Comparison of ENCODE assay signal across 1 cellular context in genomic region chr10:13517675-13518074, GRCh38.
TF ChIP-seq lines count a peak whose summit lies in the region.

No MANE protein-coding gene starts in this region.

TF ChIP-seq in GM23338, 12 proteins besides CTCF, POLR2A, EP300 and RAD21:
- TF ChIP-seq, protein P1, sequence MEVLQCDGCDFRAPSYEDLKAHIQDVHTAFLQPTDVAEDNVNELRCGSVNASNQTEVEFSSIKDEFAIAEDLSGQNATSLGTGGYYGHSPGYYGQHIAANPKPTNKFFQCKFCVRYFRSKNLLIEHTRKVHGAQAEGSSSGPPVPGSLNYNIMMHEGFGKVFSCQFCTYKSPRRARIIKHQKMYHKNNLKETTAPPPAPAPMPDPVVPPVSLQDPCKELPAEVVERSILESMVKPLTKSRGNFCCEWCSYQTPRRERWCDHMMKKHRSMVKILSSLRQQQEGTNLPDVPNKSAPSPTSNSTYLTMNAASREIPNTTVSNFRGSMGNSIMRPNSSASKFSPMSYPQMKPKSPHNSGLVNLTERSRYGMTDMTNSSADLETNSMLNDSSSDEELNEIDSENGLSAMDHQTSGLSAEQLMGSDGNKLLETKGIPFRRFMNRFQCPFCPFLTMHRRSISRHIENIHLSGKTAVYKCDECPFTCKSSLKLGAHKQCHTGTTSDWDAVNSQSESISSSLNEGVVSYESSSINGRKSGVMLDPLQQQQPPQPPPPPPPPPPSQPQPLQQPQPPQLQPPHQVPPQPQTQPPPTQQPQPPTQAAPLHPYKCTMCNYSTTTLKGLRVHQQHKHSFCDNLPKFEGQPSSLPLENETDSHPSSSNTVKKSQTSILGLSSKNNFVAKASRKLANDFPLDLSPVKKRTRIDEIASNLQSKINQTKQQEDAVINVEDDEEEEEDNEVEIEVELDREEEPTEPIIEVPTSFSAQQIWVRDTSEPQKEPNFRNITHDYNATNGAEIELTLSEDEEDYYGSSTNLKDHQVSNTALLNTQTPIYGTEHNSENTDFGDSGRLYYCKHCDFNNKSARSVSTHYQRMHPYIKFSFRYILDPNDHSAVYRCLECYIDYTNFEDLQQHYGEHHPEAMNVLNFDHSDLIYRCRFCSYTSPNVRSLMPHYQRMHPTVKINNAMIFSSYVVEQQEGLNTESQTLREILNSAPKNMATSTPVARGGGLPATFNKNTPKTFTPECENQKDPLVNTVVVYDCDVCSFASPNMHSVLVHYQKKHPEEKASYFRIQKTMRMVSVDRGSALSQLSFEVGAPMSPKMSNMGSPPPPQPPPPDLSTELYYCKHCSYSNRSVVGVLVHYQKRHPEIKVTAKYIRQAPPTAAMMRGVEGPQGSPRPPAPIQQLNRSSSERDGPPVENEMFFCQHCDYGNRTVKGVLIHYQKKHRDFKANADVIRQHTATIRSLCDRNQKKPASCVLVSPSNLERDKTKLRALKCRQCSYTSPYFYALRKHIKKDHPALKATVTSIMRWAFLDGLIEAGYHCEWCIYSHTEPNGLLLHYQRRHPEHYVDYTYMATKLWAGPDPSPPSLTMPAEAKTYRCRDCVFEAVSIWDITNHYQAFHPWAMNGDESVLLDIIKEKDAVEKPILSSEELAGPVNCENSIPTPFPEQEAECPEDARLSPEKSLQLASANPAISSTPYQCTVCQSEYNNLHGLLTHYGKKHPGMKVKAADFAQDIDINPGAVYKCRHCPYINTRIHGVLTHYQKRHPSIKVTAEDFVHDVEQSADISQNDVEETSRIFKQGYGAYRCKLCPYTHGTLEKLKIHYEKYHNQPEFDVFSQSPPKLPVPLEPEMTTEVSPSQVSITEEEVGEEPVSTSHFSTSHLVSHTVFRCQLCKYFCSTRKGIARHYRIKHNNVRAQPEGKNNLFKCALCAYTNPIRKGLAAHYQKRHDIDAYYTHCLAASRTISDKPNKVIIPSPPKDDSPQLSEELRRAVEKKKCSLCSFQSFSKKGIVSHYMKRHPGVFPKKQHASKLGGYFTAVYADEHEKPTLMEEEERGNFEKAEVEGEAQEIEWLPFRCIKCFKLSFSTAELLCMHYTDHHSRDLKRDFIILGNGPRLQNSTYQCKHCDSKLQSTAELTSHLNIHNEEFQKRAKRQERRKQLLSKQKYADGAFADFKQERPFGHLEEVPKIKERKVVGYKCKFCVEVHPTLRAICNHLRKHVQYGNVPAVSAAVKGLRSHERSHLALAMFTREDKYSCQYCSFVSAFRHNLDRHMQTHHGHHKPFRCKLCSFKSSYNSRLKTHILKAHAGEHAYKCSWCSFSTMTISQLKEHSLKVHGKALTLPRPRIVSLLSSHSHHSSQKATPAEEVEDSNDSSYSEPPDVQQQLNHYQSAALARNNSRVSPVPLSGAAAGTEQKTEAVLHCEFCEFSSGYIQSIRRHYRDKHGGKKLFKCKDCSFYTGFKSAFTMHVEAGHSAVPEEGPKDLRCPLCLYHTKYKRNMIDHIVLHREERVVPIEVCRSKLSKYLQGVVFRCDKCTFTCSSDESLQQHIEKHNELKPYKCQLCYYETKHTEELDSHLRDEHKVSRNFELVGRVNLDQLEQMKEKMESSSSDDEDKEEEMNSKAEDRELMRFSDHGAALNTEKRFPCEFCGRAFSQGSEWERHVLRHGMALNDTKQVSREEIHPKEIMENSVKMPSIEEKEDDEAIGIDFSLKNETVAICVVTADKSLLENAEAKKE (CRISPR knock-in tag; IDR thresholded peaks at IDR 0.05) = no peak
- no peak for TF ChIP-seq EZH2 (IDR thresholded peaks at IDR 0.05; ENCODE audit: low read depth, unreplicated experiment)
- TF ChIP-seq ZNF114 (CRISPR knock-in tag; IDR thresholded peaks at IDR 0.05) = no peak
- TF ChIP-seq, protein P2, sequence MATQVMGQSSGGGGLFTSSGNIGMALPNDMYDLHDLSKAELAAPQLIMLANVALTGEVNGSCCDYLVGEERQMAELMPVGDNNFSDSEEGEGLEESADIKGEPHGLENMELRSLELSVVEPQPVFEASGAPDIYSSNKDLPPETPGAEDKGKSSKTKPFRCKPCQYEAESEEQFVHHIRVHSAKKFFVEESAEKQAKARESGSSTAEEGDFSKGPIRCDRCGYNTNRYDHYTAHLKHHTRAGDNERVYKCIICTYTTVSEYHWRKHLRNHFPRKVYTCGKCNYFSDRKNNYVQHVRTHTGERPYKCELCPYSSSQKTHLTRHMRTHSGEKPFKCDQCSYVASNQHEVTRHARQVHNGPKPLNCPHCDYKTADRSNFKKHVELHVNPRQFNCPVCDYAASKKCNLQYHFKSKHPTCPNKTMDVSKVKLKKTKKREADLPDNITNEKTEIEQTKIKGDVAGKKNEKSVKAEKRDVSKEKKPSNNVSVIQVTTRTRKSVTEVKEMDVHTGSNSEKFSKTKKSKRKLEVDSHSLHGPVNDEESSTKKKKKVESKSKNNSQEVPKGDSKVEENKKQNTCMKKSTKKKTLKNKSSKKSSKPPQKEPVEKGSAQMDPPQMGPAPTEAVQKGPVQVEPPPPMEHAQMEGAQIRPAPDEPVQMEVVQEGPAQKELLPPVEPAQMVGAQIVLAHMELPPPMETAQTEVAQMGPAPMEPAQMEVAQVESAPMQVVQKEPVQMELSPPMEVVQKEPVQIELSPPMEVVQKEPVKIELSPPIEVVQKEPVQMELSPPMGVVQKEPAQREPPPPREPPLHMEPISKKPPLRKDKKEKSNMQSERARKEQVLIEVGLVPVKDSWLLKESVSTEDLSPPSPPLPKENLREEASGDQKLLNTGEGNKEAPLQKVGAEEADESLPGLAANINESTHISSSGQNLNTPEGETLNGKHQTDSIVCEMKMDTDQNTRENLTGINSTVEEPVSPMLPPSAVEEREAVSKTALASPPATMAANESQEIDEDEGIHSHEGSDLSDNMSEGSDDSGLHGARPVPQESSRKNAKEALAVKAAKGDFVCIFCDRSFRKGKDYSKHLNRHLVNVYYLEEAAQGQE (IDR thresholded peaks at IDR 0.05; ENCODE audit: unreplicated experiment) = no peak
- TF ChIP-seq EZH2phosphoT487 (IDR thresholded peaks at IDR 0.05; ENCODE audit: unreplicated experiment) = no peak
- TF ChIP-seq CREB1 (CRISPR knock-in tag; IDR thresholded peaks at IDR 0.05; ENCODE audit: low read depth) = no peak
